In genomic region chr16:84294196-84295142, GRCh38 we compare ENCODE assay signal across 8 cellular contexts. TPM values are rescaled to one million over a fixed set of nuclear protein-coding genes. Genes with fewer than 3 reads are reported as not detected.
A peak's percentile ranks its signal among the peaks of the same experiment; 100 is the strongest.
DNase-seq lines count a peak whose midpoint lies in the region; ATAC-seq and TF ChIP-seq lines count a peak whose summit lies in the region.

TSS of gene WFDC1 (plus strand) at chr16:84294878. CDS start at chr16:84294972, 94 bp downstream.

- peak within 1 kb of the TSS; percentile 47; the same call in 1 of the 2 replicates for H3K9ac ChIP-seq in BLaER1
- no peak within 1 kb of the TSS for H3K9ac ChIP-seq in parathyroid adenoma

- H3K27me3 ChIP-seq in BLaER1, result peaks cover 23% of the 10 kb centered on the region; the same call in 1 of the 2 replicates
- no peaks in the 10 kb centered on the region for H3K27me3 ChIP-seq in parathyroid adenoma (ENCODE audit: control insufficient read depth, insufficient read depth, low read length)

- peak within 1 kb of the TSS; percentile 53 for H2AFZ ChIP-seq in parathyroid adenoma

- H3K36me3 ChIP-seq in BLaER1, result no peaks in the 10 kb centered on the region
- H3K36me3 ChIP-seq in parathyroid adenoma (ENCODE audit: control insufficient read depth, insufficient read depth, low read length), result no peaks in the 10 kb centered on the region

- H3K4me1 ChIP-seq in BLaER1 (peaks cover 39% of the 10 kb centered on the region), parathyroid adenoma (no peaks in the 10 kb centered on the region)

- TF ChIP-seq CTCF in parathyroid adenoma (IDR thresholded peaks at IDR 0.05), result no peak

- peak within 1 kb of the TSS; percentile 44 for H3K4me3 ChIP-seq in BLaER1
- H3K4me3 ChIP-seq in parathyroid adenoma (ENCODE audit: low read depth, low read length), result no peak within 1 kb of the TSS

- H3K4me2 ChIP-seq in BLaER1 (peak within 1 kb of the TSS; percentile 95), parathyroid adenoma (ENCODE audit: low read length) (peak within 1 kb of the TSS; percentile 43)

- H3K79me2 ChIP-seq in parathyroid adenoma, result no peaks in the 10 kb centered on the region

- in situ Hi-C loops in SK-MEL-5 (cut with HindIII; ENCODE audit: low pct_unique_long_range_greater_than_20kb, low sequenced_read_pairs), result no loop called here

- no peaks in the 10 kb centered on the region for H3K9me3 ChIP-seq in BLaER1
- H3K9me3 ChIP-seq in parathyroid adenoma (ENCODE audit: control insufficient read depth, low read length), result no peaks in the 10 kb centered on the region

- H3K27ac ChIP-seq in BLaER1 (no peak within 1 kb of the TSS), parathyroid adenoma (no peak within 1 kb of the TSS)

- H4K20me1 ChIP-seq in BLaER1, result no peaks in the 10 kb centered on the region

- no peak for ATAC-seq in GM21360 (IDR thresholded peaks at IDR 0.05; ENCODE audit: unreplicated experiment)
- no peak for ATAC-seq in HG02798 (IDR thresholded peaks at IDR 0.05; ENCODE audit: poor library complexity, unreplicated experiment)

- intact Hi-C loops in cardiac septum (cut with DNase I), result no loop called here

- peak; percentile 58 for DNase-seq in SK-MEL-5 (ENCODE audit: low read depth, low spot score)
- DNase-seq in cardiac septum (ENCODE audit: low spot score), result peak; percentile 82
- no peak for DNase-seq in DMS153 (lab: John Stamatoyannopoulos, UW)
- no peak for DNase-seq in NCI-H1436 (lab: John Stamatoyannopoulos, UW)

RNA-seq across cellular contexts. Expression of gene WFDC1, which starts in this region (rescaled TPM):
- 714 and 808 TPM in 2 replicates for total RNA-seq in SK-MEL-5 (2014; rRNA removed; shearing (Covaris generic))
- polyA plus RNA-seq in SK-MEL-5 (2015; cell fraction: cytosol; rRNA removed), result 595 and 741 TPM in 2 replicates
- polyA plus RNA-seq in SK-MEL-5 (2015; cell fraction: nucleus; rRNA removed), result 130 and 139 TPM in 2 replicates
- total RNA-seq in cardiac septum, result 1.0 TPM

Comparison
In these comparisons a context has a peak if more than half of its experiments do, and no peak if none do; other contexts are left out.
1. RNA of gene WFDC1 (total RNA-seq): 714 to 808 TPM in SK-MEL-5; 1.0 TPM in cardiac septum (single experiment); every median in the first group is over 100 times any median in the second.
2. DNase-seq: peak in SK-MEL-5 (single experiment) and cardiac septum (single experiment); none in DMS153 (single experiment) and NCI-H1436 (single experiment).